In genomic region chr11:31987118-31988005, GRCh38 we compare ENCODE assay signal across 13 cellular contexts.
DNase-seq lines count a peak whose midpoint lies in the region; ATAC-seq and TF ChIP-seq lines count a peak whose summit lies in the region.
"Had no signal": no experiment of that assay in that cellular context is flagged by ENCODE, and none has a peak within 500 bp of the region (broad histone marks: within the 10 kb centered on the region; RNA-seq: fewer than 3 reads in every experiment).

No MANE protein-coding gene starts in this region.

- no peak overlapping the region for H2BK120ac ChIP-seq in mesenchymal stem cell (ENCODE audit: low read depth, low read length)

- no peak overlapping the region for H3K14ac ChIP-seq in mesenchymal stem cell (ENCODE audit: low read length in 2 of 2)

- H3K4ac ChIP-seq in mesenchymal stem cell (ENCODE audit: low read depth in 1 of 2, low read length in 2 of 2): no peak overlapping the region

- peaks cover 13% of the 10 kb centered on the region for H3K27me3 ChIP-seq in H7 (ENCODE audit: control insufficient read depth, insufficient read depth, low read length)
- H3K27me3 ChIP-seq in mesenchymal stem cell (ENCODE audit: control insufficient read depth in 1 of 2, insufficient read depth in 1 of 2, low read length in 2 of 2): peaks cover 47 to 86% of the 10 kb centered on the region in 2 experiments

- POLR2A ChIA-PET in AG04449 (lab: Yijun Ruan, JAX): no interaction called here

- H2AK5ac ChIP-seq in mesenchymal stem cell (ENCODE audit: low read length, severe bottlenecking): no peak overlapping the region

- no peaks in the 10 kb centered on the region for H3K79me1 ChIP-seq in mesenchymal stem cell (replicated peaks; ENCODE audit: low read length, poor library complexity, severe bottlenecking)

- peaks cover 7% of the 10 kb centered on the region for H3K4me1 ChIP-seq in mesenchymal stem cell (ENCODE audit: control insufficient read depth, insufficient read depth, low read depth, low read length)

- H3K9me3 ChIP-seq in mesenchymal stem cell (ENCODE audit: control insufficient read depth, low read length): no peaks in the 10 kb centered on the region

- no peak overlapping the region for H2BK12ac ChIP-seq in mesenchymal stem cell (ENCODE audit: low read length in 2 of 2)

- H3K4me3 ChIP-seq in AG04449 (ENCODE audit: low read depth, low read length) (peak overlapping the region; percentile 29; the same call in 1 of the 2 replicates), H7 (ENCODE audit: insufficient read depth, low read depth, low read length) (peak overlapping the region; percentile 39), mesenchymal stem cell (ENCODE audit: insufficient read depth in 1 of 2, low read depth in 1 of 2, low read length in 2 of 2) (peak overlapping the region in 1 of 2 experiments; percentile 54)

- no peak overlapping the region for H3K18ac ChIP-seq in mesenchymal stem cell (ENCODE audit: low read depth in 1 of 2, low read length in 2 of 2)

- H2BK5ac ChIP-seq in mesenchymal stem cell (ENCODE audit: low read depth, low read length, poor library complexity, severe bottlenecking): no peak overlapping the region

- H4K91ac ChIP-seq in mesenchymal stem cell (ENCODE audit: low read length): no peak overlapping the region

- no peaks in the 10 kb centered on the region for H3K36me3 ChIP-seq in H7 (replicated peaks; ENCODE audit: control insufficient read depth, insufficient read depth, low read length)
- H3K36me3 ChIP-seq in mesenchymal stem cell (ENCODE audit: control insufficient read depth in 1 of 2, insufficient read depth in 2 of 2, low read depth in 1 of 2, low read length in 2 of 2): no peaks in the 10 kb centered on the region

- ATAC-seq in HG02981 (IDR thresholded peaks at IDR 0.05; ENCODE audit: unreplicated experiment): no peak
- ATAC-seq: HCT116 had no signal

- H4K8ac ChIP-seq in mesenchymal stem cell (ENCODE audit: low read length): no peak overlapping the region

- 14% methylated on average over 60 of the region's 64 CpGs for WGBS in mesenchymal stem cell

- CTCF ChIA-PET in AG04449 (lab: Yijun Ruan, JAX): interaction anchor here (1.4 to 1.8 kb wide), 2 partner anchors 29 to 66 kb away, joined by 4 to 5 read pairs; no protein-coding TSS in a partner anchor

- no peak for TF ChIP-seq CTCF in AG04449 (IDR thresholded peaks at IDR 0.05; ENCODE audit: insufficient read depth, low read length, missing control alignments)

- no peak overlapping the region for H3K9ac ChIP-seq in mesenchymal stem cell (ENCODE audit: low read length)
- H3K9ac ChIP-seq: KMS-11 had no signal

- no peak overlapping the region for H2AFZ ChIP-seq in mesenchymal stem cell (ENCODE audit: low read depth, low read length)

- no peak overlapping the region for H2BK15ac ChIP-seq in mesenchymal stem cell (ENCODE audit: low read depth, poor library complexity, severe bottlenecking)

- peak overlapping the region in 1 of 2 experiments; percentile 40 for H3K23ac ChIP-seq in mesenchymal stem cell (ENCODE audit: low read length in 2 of 2)

- H3K4me2 ChIP-seq in mesenchymal stem cell (ENCODE audit: low read length, poor library complexity, severe bottlenecking): peak overlapping the region; percentile 58
- H3K4me2 ChIP-seq: KMS-11 had no signal

- no peak for DNase-seq in AG04449 (ENCODE audit: low read depth, low spot score)
- peak; percentile 84 for DNase-seq in H7
- peak; percentile 52 for DNase-seq in cerebellum (ENCODE audit: low spot score)
- DNase-seq in mesenchymal stem cell: no peak
- DNase-seq in T-helper 1 cell: no peak
- no peak for DNase-seq in NCI-H526 treated with DMSO at 0.1 percent for 48 hours (lab: John Stamatoyannopoulos, UW)
- DNase-seq in OCI-M2 (lab: John Stamatoyannopoulos, UW; ENCODE audit: unreplicated experiment): no peak
- DNase-seq: naive B cell, NCI-H345, SHP77 had no signal

- no peak overlapping the region for H3K27ac ChIP-seq in mesenchymal stem cell (ENCODE audit: low read length, poor library complexity, severe bottlenecking)
- H3K27ac ChIP-seq: KMS-11 had no signal

Comparison
In these comparisons a context has a peak if more than half of its experiments do, and no peak if none do; other contexts are left out.
1. DNase-seq: peak in H7 (single experiment) and cerebellum (single experiment); none in AG04449 (single experiment), mesenchymal stem cell (single experiment), T-helper 1 cell (0 of 5), NCI-H526 treated with DMSO at 0.1 percent for 48 hours (single experiment) and OCI-M2 (single experiment).